ENCODE assay signal across 9 cellular contexts in the genomic region with DNA sequence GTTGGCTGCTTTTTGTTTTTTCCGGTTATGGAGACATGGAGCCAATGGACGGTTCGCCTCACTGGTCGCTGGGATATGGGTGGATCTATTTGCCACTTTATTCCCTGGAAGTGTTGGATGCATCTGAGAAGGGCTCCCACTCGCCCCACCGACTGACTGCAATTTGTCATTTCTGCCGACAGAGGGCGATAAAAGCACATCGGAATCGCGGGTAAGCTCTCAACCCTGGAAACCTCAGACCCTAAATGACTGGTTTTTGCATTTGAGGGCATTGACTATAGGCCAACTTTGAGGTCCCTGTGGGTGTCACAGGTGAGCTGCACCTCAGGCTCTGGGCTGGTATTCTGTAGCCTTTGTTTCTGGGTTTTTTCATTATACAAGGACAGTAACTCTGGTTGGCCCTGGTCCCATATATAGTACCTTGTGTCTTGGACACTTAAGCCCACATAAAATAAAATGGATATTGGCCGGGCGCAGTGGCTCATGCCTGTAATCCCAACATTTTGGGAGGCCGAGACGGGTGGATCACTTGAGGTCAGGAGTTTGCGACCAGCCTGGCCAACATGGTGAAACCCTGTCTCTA. TPM values are rescaled to one million over a fixed set of nuclear protein-coding genes. Genes with fewer than 3 reads are reported as not detected.
DNase-seq lines count a peak whose midpoint lies in the region; ATAC-seq and TF ChIP-seq lines count a peak whose summit lies in the region.
"Had no signal": no experiment of that assay in that cellular context is flagged by ENCODE, and none has a peak within 500 bp of the region (broad histone marks: within the 10 kb centered on the region; RNA-seq: fewer than 3 reads in every experiment).

No MANE protein-coding gene starts in this region.

- no peaks in the 10 kb centered on the region for H4K20me1 ChIP-seq in SU-DHL-6 (ENCODE audit: low read depth, low read length)

- DNase-seq in Daoy (ENCODE audit: low read depth) = peak; percentile 59
- DNase-seq in Kasumi-1 (lab: John Stamatoyannopoulos, UW) = peak; percentile 62 to 80
- peak; percentile 8 for DNase-seq in astrocyte of the cerebellum (ENCODE audit: low read depth)
- DNase-seq in iPS DF 4.7 (ENCODE audit: extremely low read depth, low spot score) = peak; percentile 81
- DNase-seq in stimulated activated CD4-positive, alpha-beta T cell treated with anti-CD3 and anti-CD28 coated beads, Interleukin-12 subunit alpha, Interleukin-12 subunit beta, amount 100 ng/mL, for 4 hours = peak; percentile 32

- H3K36me3 ChIP-seq in SU-DHL-6 (ENCODE audit: low read length) = no peaks in the 10 kb centered on the region

- H3K27ac ChIP-seq in SU-DHL-6 (ENCODE audit: low read depth, low read length) = no peak overlapping the region

- no peak overlapping the region for H2AFZ ChIP-seq in SU-DHL-6 (ENCODE audit: low read depth, low read length, severe bottlenecking)

- in situ Hi-C loops in astrocyte of the cerebellum (cut with HindIII; ENCODE audit: low sequenced_read_pairs) = no loop called here

- no peaks in the 10 kb centered on the region for H3K79me2 ChIP-seq in SU-DHL-6 (ENCODE audit: insufficient read depth, low read length)

- no peaks in the 10 kb centered on the region for H3K27me3 ChIP-seq in SU-DHL-6 (ENCODE audit: low read length)

- ATAC-seq in HG03457 (IDR thresholded peaks at IDR 0.05; ENCODE audit: unreplicated experiment) (no peak), HG02884 (IDR thresholded peaks at IDR 0.05; ENCODE audit: unreplicated experiment) (no peak)

- no peaks in the 10 kb centered on the region for H3K9me2 ChIP-seq in SU-DHL-6 (replicated peaks; ENCODE audit: insufficient read depth, low read length)

- no peaks in the 10 kb centered on the region for H3K9me3 ChIP-seq in SU-DHL-6 (ENCODE audit: insufficient read depth, low read length)

- H3K4me3 ChIP-seq in SU-DHL-6 (ENCODE audit: insufficient read depth, low read length, poor library complexity, severe bottlenecking) (no peak overlapping the region), astrocyte of the cerebellum (ENCODE audit: low read depth, low read length) (no peak overlapping the region)

- H3K4me2 ChIP-seq in SU-DHL-6 (ENCODE audit: low read depth, low read length, poor library complexity, severe bottlenecking) = no peak overlapping the region

- no peak overlapping the region for H3K9ac ChIP-seq in SU-DHL-6 (ENCODE audit: low read length)

- H3F3A ChIP-seq in SU-DHL-6 (ENCODE audit: insufficient read depth) = no peaks in the 10 kb centered on the region

- peak; percentile 73 for TF ChIP-seq CTCF in SU-DHL-6 (IDR thresholded peaks at IDR 0.05; ENCODE audit: insufficient read depth, low read length, poor library complexity, severe bottlenecking)
- TF ChIP-seq CTCF in astrocyte of the cerebellum (IDR thresholded peaks at IDR 0.05; ENCODE audit: low read depth, low read length, missing control alignments) = peak; percentile 82

RNA-seq across cellular contexts. Expression of a gene that starts 11.9 kb away (rescaled TPM):
- total RNA-seq in Daoy (2014; rRNA removed; shearing (Covaris generic)) = not detected in 2 replicates
- total RNA-seq: activated CD8-positive, alpha-beta memory T cell treated with anti-CD3 and anti-CD28 coated beads for 36 hours had no signal

Comparison
In these comparisons a context has a peak if more than half of its experiments do, and no peak if none do; other contexts are left out.
1. DNase-seq: peak in every context shown above with its lines; median percentile 81 in iPS DF 4.7; 71 in Kasumi-1; 59 in Daoy; 32 in stimulated activated CD4-positive, alpha-beta T cell treated with anti-CD3 and anti-CD28 coated beads, Interleukin-12 subunit alpha, Interleukin-12 subunit beta, amount 100 ng/mL, for 4 hours; 8 in astrocyte of the cerebellum.